26 cellular contexts compared by ENCODE assay signal in the genomic region with DNA sequence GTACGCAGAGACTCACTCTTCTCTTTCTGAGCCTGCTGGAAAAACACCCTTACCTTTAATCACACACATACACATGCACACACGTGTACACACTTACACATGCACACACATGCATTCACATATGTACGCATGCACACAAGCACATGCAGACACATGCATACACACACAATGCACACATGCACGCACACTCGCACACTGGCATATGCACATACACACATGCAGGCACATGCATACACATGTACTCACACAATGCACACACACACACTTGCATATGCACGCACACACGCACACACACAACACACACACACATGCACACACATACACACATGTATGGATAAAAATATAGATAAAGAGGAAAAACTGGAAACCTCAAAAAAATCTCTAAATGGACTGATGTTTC.
"Had no signal": no experiment of that assay in that cellular context is flagged by ENCODE, and none has a peak within 500 bp of the region (broad histone marks: within the 10 kb centered on the region; RNA-seq: fewer than 3 reads in every experiment).

No MANE protein-coding gene starts in this region.

- H3K4me3 ChIP-seq: adrenal gland, body of pancreas, heart left ventricle, ovary, skin epidermis, upper lobe of left lung, vagina had no signal

- H3K9me3 ChIP-seq: adrenal gland, neutrophil, ovary, vagina had no signal

- H3K36me3 ChIP-seq: adrenal gland, heart left ventricle, neutrophil, ovary, upper lobe of left lung, vagina, WERI-Rb-1 had no signal

- H3K27ac ChIP-seq: adrenal gland, body of pancreas, foreskin keratinocyte, heart left ventricle, neutrophil, ovary, skin epidermis, upper lobe of left lung, vagina, WERI-Rb-1 had no signal

- H3K4me1 ChIP-seq: adrenal gland, body of pancreas, foreskin keratinocyte, heart left ventricle, upper lobe of left lung, vagina had no signal

- DNase-seq: activated CD4-positive, alpha-beta T cell treated with anti-CD3 and anti-CD28 coated beads for 48 hours; activated CD4-positive, alpha-beta T cell treated with anti-CD3 and anti-CD28 coated beads, Interleukin-2, amount 50 U/mL, for 48 hours; activated CD8-positive, alpha-beta memory T cell treated with anti-CD3 and anti-CD28 coated beads, Interleukin-2, amount 50 U/mL, for 4 hours; activated effector memory CD4-positive, alpha-beta T cell treated with anti-CD3 and anti-CD28 coated beads, Interleukin-2, amount 50 U/mL, for 16 hours; activated naive CD4-positive, alpha-beta T cell treated with anti-CD3 and anti-CD28 coated beads for 36 hours; activated naive CD8-positive, alpha-beta T cell treated with anti-CD3 and anti-CD28 coated beads for 36 hours; activated T-cell treated with anti-CD3 and anti-CD28 coated beads, Interleukin-2, amount 50 U/mL, for 1 hour; adrenal gland; aorta; body of pancreas; effector memory CD4-positive, alpha-beta T cell; foreskin keratinocyte; heart left ventricle; immature natural killer cell; naive thymus-derived CD8-positive, alpha-beta T cell; ovary; stimulated activated CD4-positive, alpha-beta T cell treated with anti-CD3 and anti-CD28 coated beads, Interleukin-12 subunit alpha, Interleukin-12 subunit beta, amount 100 ng/mL, for 4 hours; stimulated activated CD4-positive, alpha-beta T cell treated with anti-CD3 and anti-CD28 coated beads, Interleukin-4, amount 100 ng/mL, for 1 hour; stimulated activated naive CD8-positive, alpha-beta T cell treated with anti-CD3 and anti-CD28 coated beads, Interleukin-15, Interleukin-2, amounts not matched to agents 100 U/mL and 50 U/mL, for 24 hours; T-helper 17 cell; T1000; upper lobe of left lung; WERI-Rb-1 had no signal

- H3K27me3 ChIP-seq: adrenal gland, body of pancreas, foreskin keratinocyte, neutrophil, ovary, upper lobe of left lung, vagina had no signal
